Comparison of ENCODE assay signal across 11 cellular contexts in the genomic region with DNA sequence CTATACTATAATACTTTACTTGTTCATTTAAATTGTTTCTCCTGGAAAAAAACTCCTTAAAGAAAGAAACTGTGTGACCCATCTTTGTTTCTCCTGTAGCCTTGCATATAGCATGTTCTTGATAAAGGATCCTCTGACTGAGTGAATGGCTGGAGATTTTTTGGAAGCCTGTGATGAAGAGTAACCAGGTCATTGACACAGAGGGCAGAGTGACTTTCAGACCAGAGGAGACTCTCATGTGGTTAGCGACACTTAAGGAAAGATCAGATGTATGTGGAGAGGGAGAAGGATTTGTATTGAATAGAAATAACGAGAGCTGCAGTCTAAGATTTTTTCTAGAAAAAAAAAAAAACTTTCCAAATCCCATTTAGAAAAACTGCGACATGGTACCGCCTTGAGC.
"Had no signal": no experiment of that assay in that cellular context is flagged by ENCODE, and none has a peak within 500 bp of the region (broad histone marks: within the 10 kb centered on the region; RNA-seq: fewer than 3 reads in every experiment).

No MANE protein-coding gene starts in this region.

- FAIRE-seq: H1, H54 had no signal

- H3K27ac Mint-ChIP-seq: GM23338, H9, HFFc6 had no signal

- ATAC-seq: HCT116 had no signal

- H3K36me3 ChIP-seq: HAP-1 had no signal

- H2AFZ ChIP-seq: GM23248, GM23338 had no signal

- H3K4me3 Mint-ChIP-seq: GM23338, H9, HFFc6 had no signal

- DNase-seq: GM23248, GOT3, H7, H9, HCEC 1CT, HFFc6 had no signal

- H3K4me2 ChIP-seq: GM23338 had no signal

- H3K4me3 ChIP-seq: GM23248, GM23338, HAP-1 had no signal

- H3K9me3 Mint-ChIP-seq: GM23338, HFFc6 had no signal

- H3K4me1 ChIP-seq: HAP-1 had no signal

- H3K27ac ChIP-seq: GM23248 had no signal

- H3K9me3 ChIP-seq: HAP-1 had no signal

- H3K9ac ChIP-seq: GM23248 had no signal
